In the genomic region with DNA sequence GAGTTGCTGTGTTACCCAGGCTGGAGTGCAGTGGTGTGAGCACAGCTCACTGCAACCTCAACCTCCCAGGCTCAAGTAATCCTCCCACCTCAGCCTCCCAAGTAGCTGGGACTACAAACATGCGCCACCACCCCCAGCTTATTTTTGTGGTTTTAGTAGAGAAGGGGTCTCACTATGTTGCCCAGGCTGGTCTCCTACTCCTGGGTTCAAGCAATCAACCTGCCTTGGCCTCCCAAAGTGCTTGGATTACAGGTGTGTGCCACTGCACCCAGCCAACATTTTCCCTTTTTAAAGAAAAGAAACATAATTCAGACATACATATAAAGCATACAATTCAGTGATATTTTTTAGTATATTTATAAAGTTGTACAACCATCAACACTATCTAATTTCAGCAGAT, we compare ENCODE assay signal across 1 cellular context.
TF ChIP-seq lines count a peak whose summit lies in the region.

No MANE protein-coding gene starts in this region.

TF ChIP-seq in K562, 482 proteins besides CTCF, POLR2A, EP300 and RAD21 (continued from another document):
- TF ChIP-seq ZNF518B (CRISPR knock-in tag; IDR thresholded peaks at IDR 0.05) (no peak), ZNF121 (CRISPR knock-in tag; conservative IDR thresholded peaks at IDR 0.05) (peak; percentile 87), ZBTB40 (IDR thresholded peaks at IDR 0.05) (peak; percentile 55; the same call in 1 of the 2 replicates), ZBTB40 (CRISPR knock-in tag; IDR thresholded peaks at IDR 0.05) (no peak)
